ENCODE assay signal across 7 cellular contexts in genomic region chr14:21997300-21997699, GRCh38.
A peak's percentile ranks its signal among the peaks of the same experiment; 100 is the strongest.
DNase-seq lines count a peak whose midpoint lies in the region; TF ChIP-seq lines count a peak whose summit lies in the region.

No MANE protein-coding gene starts in this region.

- peak; percentile 20 for TF ChIP-seq CTCF in GM12864 (IDR thresholded peaks at IDR 0.05; ENCODE audit: low read depth, low read length, missing control alignments)

- DNase-seq in GM12864 (ENCODE audit: low read depth) = no peak
- DNase-seq in NCI-H2171 (lab: John Stamatoyannopoulos, UW) = peak; percentile 8
- DNase-seq in amniotic epithelial cell (ENCODE audit: low read depth) = peak; percentile 49
- DNase-seq in myocyte (ENCODE audit: low read depth) = peak; percentile 1
- no peak for DNase-seq in NCI-H446 treated with DMSO at 0.1 percent for 48 hours (lab: John Stamatoyannopoulos, UW)
- no peak for DNase-seq in NCI-H2107 treated with DMSO at 0.1 percent for 48 hours (lab: John Stamatoyannopoulos, UW; ENCODE audit: unreplicated experiment)
- no peak for DNase-seq in NCI-H2081 treated with DMSO at 0.1 percent for 48 hours (lab: John Stamatoyannopoulos, UW)

- no peak overlapping the region for H3K4me3 ChIP-seq in GM12864 (ENCODE audit: low read depth, low read length)

Comparison
In these comparisons a context has a peak if more than half of its experiments do, and no peak if none do; other contexts are left out.
1. DNase-seq: peak in NCI-H2171 (single experiment), amniotic epithelial cell (single experiment) and myocyte (single experiment); none in GM12864 (single experiment), NCI-H446 treated with DMSO at 0.1 percent for 48 hours (single experiment), NCI-H2107 treated with DMSO at 0.1 percent for 48 hours (single experiment) and NCI-H2081 treated with DMSO at 0.1 percent for 48 hours (single experiment).